1 cellular context compared by ENCODE assay signal in genomic region chr11:63670738-63671321, GRCh38.
A peak's percentile ranks its signal among the peaks of the same experiment; 100 is the strongest.
TF ChIP-seq lines count a peak whose summit lies in the region.

No MANE protein-coding gene starts in this region.

TF ChIP-seq in SK-N-SH, 30 proteins besides CTCF, POLR2A, EP300 and RAD21 (continued from another document):
- TF ChIP-seq REST (IDR thresholded peaks at IDR 0.05; ENCODE audit: low read depth, low read length) (no peak), USF2 (IDR thresholded peaks at IDR 0.05; ENCODE audit: borderline replicate concordance, low read depth, low read length) (no peak), MAX (IDR thresholded peaks at IDR 0.05; ENCODE audit: low read depth) (no peak), EZH2phosphoT487 (IDR thresholded peaks at IDR 0.05; ENCODE audit: borderline replicate concordance, low read depth) (no peak), SMC3 (IDR thresholded peaks at IDR 0.05; ENCODE audit: low read depth, low read length) (peak; percentile 22; the same call in 1 of the 2 replicates), USF1 (IDR thresholded peaks at IDR 0.05; ENCODE audit: borderline replicate concordance, low read depth) (no peak), RCOR1 (IDR thresholded peaks at IDR 0.05; ENCODE audit: low read length) (no peak), TCF12 (IDR thresholded peaks at IDR 0.05) (no peak), MXI1 (IDR thresholded peaks at IDR 0.05; ENCODE audit: low read depth, low read length) (peak; percentile 18; the same call in 1 of the 2 replicates), FOSL2 (IDR thresholded peaks at IDR 0.05; ENCODE audit: borderline replicate concordance, low read depth) (no peak), RXRA (IDR thresholded peaks at IDR 0.05; ENCODE audit: borderline replicate concordance, low read depth) (no peak), ELF1 (IDR thresholded peaks at IDR 0.05) (no peak), IRF3 (IDR thresholded peaks at IDR 0.05; ENCODE audit: low read depth, low read length) (no peak), NFIC (IDR thresholded peaks at IDR 0.05; ENCODE audit: borderline replicate concordance) (0 out of 2 replicates have a peak, but pooled peaks have one; percentile 6)
